ENCODE assay signal across 22 cellular contexts in genomic region chr1:37015713-37016112, GRCh38. TPM values are rescaled to one million over a fixed set of nuclear protein-coding genes. Genes with fewer than 3 reads are reported as not detected.
"Had no signal": no experiment of that assay in that cellular context is flagged by ENCODE, and none has a peak within 500 bp of the region (broad histone marks: within the 10 kb centered on the region; RNA-seq: fewer than 3 reads in every experiment).

No MANE protein-coding gene starts in this region.

- H3K4me1 Mint-ChIP-seq: IgD-negative memory B cell had no signal

- ATAC-seq: K562 had no signal

- H3K9me3 ChIP-seq: SK-N-SH had no signal

- H3K4me3 ChIP-seq: K562 had no signal

- H3K9ac ChIP-seq: KMS-11, SK-N-SH had no signal

- H3K4me3 Mint-ChIP-seq: IgD-negative memory B cell had no signal

- DNase-seq: Kasumi-1, MM.1S, NCI-H1092 treated with DMSO at 0.1 percent for 48 hours, NCI-H1436, NCI-H187, NCI-H2029, NCI-H2081 treated with DMSO at 0.1 percent for 48 hours, NCI-H2171, NCI-H226, NCI-H446, NCI-H510A, NCI-H69, NCI-H774, RPMI8226, SHP77, SK-N-SH had no signal

- H3K27ac ChIP-seq: HL-60, KMS-11 had no signal

- H3K27ac Mint-ChIP-seq: IgD-negative memory B cell had no signal

RNA-seq across cellular contexts. Expression of gene GRIK3, which starts 18.6 kb away (rescaled TPM):
- total RNA-seq: K562, M059J, SK-MEL-5 had no signal
- polyA plus RNA-seq: K562, SK-N-SH had no signal
